In the genomic region with DNA sequence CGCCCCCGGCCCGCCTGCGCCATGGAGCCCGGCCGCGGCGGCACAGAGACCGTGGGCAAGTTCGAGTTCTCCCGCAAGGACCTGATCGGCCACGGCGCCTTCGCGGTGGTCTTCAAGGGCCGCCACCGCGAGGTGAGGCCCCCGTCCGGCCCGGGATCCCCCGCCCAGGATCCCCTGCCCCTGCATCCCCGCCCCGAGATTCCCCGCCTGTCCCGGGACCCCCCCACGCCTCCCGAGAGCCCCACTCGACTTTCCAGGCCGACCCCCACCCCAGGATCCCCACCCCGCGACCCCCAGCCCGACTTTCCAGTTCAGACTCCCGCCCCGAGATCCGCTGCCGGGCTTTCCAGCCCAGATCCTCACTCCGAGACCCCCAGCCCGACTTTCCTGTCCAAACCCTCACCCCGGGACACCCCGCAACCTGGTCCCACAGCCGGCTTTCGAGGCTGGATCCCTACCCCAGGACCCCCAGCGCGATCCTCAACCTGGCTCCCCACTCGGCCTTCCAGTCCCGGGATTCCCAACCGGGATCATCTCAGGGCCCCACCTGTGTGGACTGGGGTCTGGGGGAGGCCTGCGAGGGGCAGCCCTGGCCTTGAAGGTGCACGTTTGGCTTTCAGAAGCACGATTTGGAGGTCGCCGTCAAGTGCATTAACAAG, we compare ENCODE assay signal across 8 cellular contexts. TPM values are rescaled to one million over a fixed set of nuclear protein-coding genes. Genes with fewer than 3 reads are reported as not detected.
DNase-seq lines count a peak whose midpoint lies in the region; ATAC-seq and TF ChIP-seq lines count a peak whose summit lies in the region.

No MANE protein-coding gene starts in this region.

- no peaks in the 10 kb centered on the region for H3K9me3 ChIP-seq in iPS-18c (ENCODE audit: control insufficient read depth, insufficient read depth, low read length)

- POLR2A ChIA-PET in HEK293T (lab: Yijun Ruan, JAX) = no interaction called here

- H3K4me3 ChIP-seq in iPS-18c (ENCODE audit: insufficient read depth, low read depth, low read length) = peak overlapping the region; percentile 71

- H3K27ac ChIP-seq in angular gyrus (ENCODE audit: low read depth, low read length) = peak overlapping the region; percentile 95

- DNase-seq in D341Med (ENCODE audit: low spot score) (peak; percentile 50), occipital lobe (lab: John Stamatoyannopoulos, UW) (no peak), HEK293T (ENCODE audit: extremely low spot score) (no peak), T-helper 9 cell (no peak)
- DNase-seq in stimulated activated naive CD8-positive, alpha-beta T cell treated with anti-CD3 and anti-CD28 coated beads, Interleukin-15, Interleukin-2, amounts not matched to agents 100 U/mL and 50 U/mL, for 24 hours = peak; percentile 14

- CTCF ChIA-PET in HEK293T (lab: Yijun Ruan, JAX) = no interaction called here

- ATAC-seq in HG03354 (IDR thresholded peaks at IDR 0.05; ENCODE audit: poor library complexity, severe bottlenecking, unreplicated experiment) = peak; percentile 6
- ATAC-seq in stimulated activated naive CD8-positive, alpha-beta T cell treated with anti-CD3 and anti-CD28 coated beads, Interleukin-15, Interleukin-2, amounts not matched to agents 100 U/mL and 50 U/mL, for 24 hours = no peak

TF ChIP-seq in HEK293T, 16 proteins besides CTCF, POLR2A, EP300 and RAD21:
- TF ChIP-seq PKNOX1 (IDR thresholded peaks at IDR 0.05) (no peak), ZNF384 (IDR thresholded peaks at IDR 0.05) (no peak), SP1 (IDR thresholded peaks at IDR 0.05) (no peak)

RNA-seq across cellular contexts. Expression of gene ULK1, which starts 0.7 kb away (rescaled TPM):
- 7.8 TPM for total RNA-seq in occipital lobe

RNA-seq across cellular contexts. Expression of gene PUS1, which starts 34.0 kb away (rescaled TPM):
- total RNA-seq in occipital lobe = 5.6 TPM

RNA-seq across cellular contexts. Expression of gene EP400, which starts 54.6 kb away (rescaled TPM):
- total RNA-seq in occipital lobe = 11.7 TPM

Comparison
In these comparisons a context has a peak if more than half of its experiments do, and no peak if none do; other contexts are left out.
1. DNase-seq: peak in D341Med (single experiment) and stimulated activated naive CD8-positive, alpha-beta T cell treated with anti-CD3 and anti-CD28 coated beads, Interleukin-15, Interleukin-2, amounts not matched to agents 100 U/mL and 50 U/mL, for 24 hours (single experiment); none in occipital lobe (single experiment), HEK293T (single experiment) and T-helper 9 cell (single experiment).